In genomic region chr10:32995751-32996150, GRCh38 we compare ENCODE assay signal across 1 cellular context.
TF ChIP-seq lines count a peak whose summit lies in the region.

No MANE protein-coding gene starts in this region.

TF ChIP-seq in GM23338, 12 proteins besides CTCF, POLR2A, EP300 and RAD21 (continued from another document):
- TF ChIP-seq ZNF462 (CRISPR knock-in tag; IDR thresholded peaks at IDR 0.05) (no peak), EZH2 (IDR thresholded peaks at IDR 0.05; ENCODE audit: low read depth, unreplicated experiment) (no peak), ZNF114 (CRISPR knock-in tag; IDR thresholded peaks at IDR 0.05) (no peak)
